In genomic region chr3:41447701-41448100, GRCh38 we compare ENCODE assay signal across 30 cellular contexts.
DNase-seq lines count a peak whose midpoint lies in the region; ATAC-seq, FAIRE-seq and TF ChIP-seq lines count a peak whose summit lies in the region.
"Had no signal": no experiment of that assay in that cellular context is flagged by ENCODE, and none has a peak within 500 bp of the region (broad histone marks: within the 10 kb centered on the region; RNA-seq: fewer than 3 reads in every experiment).

No MANE protein-coding gene starts in this region.

- H3K79me2 ChIP-seq in K562 (ENCODE audit: control insufficient read depth, insufficient read depth, low read length) (no peaks in the 10 kb centered on the region), osteoblast (ENCODE audit: insufficient read depth, low read length) (no peaks in the 10 kb centered on the region)

- DNase-seq in K562 (ENCODE audit: extremely low read depth in 1 of 4, low spot score in 3 of 4) (no peak), osteoblast (ENCODE audit: insufficient read length, low spot score, missing footprints) (peak; percentile 34), NCI-H446 (lab: John Stamatoyannopoulos, UW) (no peak), NCI-H2081 treated with DMSO at 0.1 percent for 48 hours (lab: John Stamatoyannopoulos, UW) (no peak)
- DNase-seq: 8988T; ACHN; AML-193; BE2C; C1 segment of cervical spinal cord; Caco-2; Calu3; CD4-positive, alpha-beta memory T cell; CD4-positive, alpha-beta T cell; CD4-positive, CD25-positive, alpha-beta regulatory T cell; CD8-positive, alpha-beta memory T cell; CD8-positive, alpha-beta T cell; COR-L47; DMS 273 treated with DMSO at 0.1 percent for 48 hours; DMS153; DMS79; DMS79 treated with DMSO at 0.1 percent for 48 hours; DND-41; EL had no signal

- no peak overlapping the region for H2AFZ ChIP-seq in K562 (ENCODE audit: low read depth, low read length)
- no peak overlapping the region for H2AFZ ChIP-seq in osteoblast (ENCODE audit: low read length)

- H3K9ac ChIP-seq in K562 (ENCODE audit: insufficient read depth in 1 of 2, low read depth in 2 of 2, low read length in 2 of 2) = no peak overlapping the region
- H3K9ac ChIP-seq: BLaER1; BLaER1 treated with 17β-estradiol and CSF1 and Interleukin-3, amounts not matched to agents 10 nM and 100 nM had no signal

- H3K4me3 ChIP-seq in K562 (no peak overlapping the region), osteoblast (ENCODE audit: insufficient read depth, low read length) (no peak overlapping the region)
- H3K4me3 ChIP-seq: A549; BLaER1; BLaER1 treated with 17β-estradiol and CSF1 and Interleukin-3, amounts not matched to agents 10 nM and 100 nM had no signal

- no peaks in the 10 kb centered on the region for H3K9me3 ChIP-seq in K562 (replicated peaks; ENCODE audit: control insufficient read depth, insufficient read depth, low read depth, low read length)
- H3K9me3 ChIP-seq in osteoblast (ENCODE audit: low read depth, low read length) = no peaks in the 10 kb centered on the region
- H3K9me3 ChIP-seq: A549; BE2C; BLaER1; BLaER1 treated with 17β-estradiol and CSF1 and Interleukin-3, amounts not matched to agents 10 nM and 100 nM; Caco-2 had no signal

- no peak for TF ChIP-seq CTCF in K562 (IDR thresholded peaks at IDR 0.05 in 2 of 3, conservative IDR thresholded peaks at IDR 0.05 in 1 of 3; ENCODE audit: insufficient read depth in 2 of 3, low read depth in 1 of 3, low read length in 3 of 3)
- no peak for TF ChIP-seq CTCF in osteoblast (IDR thresholded peaks at IDR 0.05; ENCODE audit: extremely low read depth, low read depth, low read length)

- in situ Hi-C loops in K562 (cut with MboI) = no loop called here

- BruUV-seq in K562 (replicated peaks; lab: Mats Ljungman, UMichigan) = no TSS peak

- peak; percentile 84 for ATAC-seq in K562
- ATAC-seq: A549; CD8-positive, alpha-beta T cell had no signal

- no peak for TF ChIP-seq RAD21 in K562 (CRISPR knock-in tag; conservative IDR thresholded peaks at IDR 0.05 in 1 of 2, IDR thresholded peaks at IDR 0.05 in 1 of 2)

- POLR2A ChIA-PET in K562 (lab: Yijun Ruan, JAX) = interaction anchor here (1.1 kb wide), 1 partner anchor 247 kb away, joined by 3 read pairs; no protein-coding TSS in a partner anchor

- H3K4me1 ChIP-seq in K562 (replicated peaks in 1 of 2; ENCODE audit: control insufficient read depth in 2 of 2, insufficient read depth in 2 of 2, low read length in 2 of 2) (no peaks in the 10 kb centered on the region), osteoblast (ENCODE audit: insufficient read depth, low read length) (no peaks in the 10 kb centered on the region)
- H3K4me1 ChIP-seq: A549; BE2C; BLaER1; BLaER1 treated with 17β-estradiol and CSF1 and Interleukin-3, amounts not matched to agents 10 nM and 100 nM; Caco-2 had no signal

- FAIRE-seq in K562 (lab: Jason Lieb, UNC) = no peak
- FAIRE-seq: A204.1, A549, D721Med had no signal

- no peaks in the 10 kb centered on the region for H3K9me1 ChIP-seq in K562 (ENCODE audit: control insufficient read depth, insufficient read depth, low read length)

- no peak overlapping the region for H3K4me2 ChIP-seq in K562 (ENCODE audit: insufficient read depth, low read length)
- no peak overlapping the region for H3K4me2 ChIP-seq in osteoblast (ENCODE audit: insufficient read depth, low read length)
- H3K4me2 ChIP-seq: A549; BLaER1; BLaER1 treated with 17β-estradiol and CSF1 and Interleukin-3, amounts not matched to agents 10 nM and 100 nM had no signal

- H3K27ac ChIP-seq in K562 (ENCODE audit: extremely low read depth, low read depth, low read length) (no peak overlapping the region), osteoblast (ENCODE audit: low read depth, low read length) (no peak overlapping the region)
- H3K27ac ChIP-seq: 22Rv1; A549; BLaER1; BLaER1 treated with 17β-estradiol and CSF1 and Interleukin-3, amounts not matched to agents 10 nM and 100 nM; C4-2B had no signal

- no peaks in the 10 kb centered on the region for H3K27me3 ChIP-seq in K562 (ENCODE audit: control insufficient read depth in 2 of 2, insufficient read depth in 2 of 2, low read length in 2 of 2)
- H3K27me3 ChIP-seq in osteoblast (ENCODE audit: insufficient read depth, low read length) = no peaks in the 10 kb centered on the region
- H3K27me3 ChIP-seq: BE2C; BLaER1; BLaER1 treated with 17β-estradiol and CSF1 and Interleukin-3, amounts not matched to agents 10 nM and 100 nM had no signal

- TF ChIP-seq POLR2A in K562 (conservative IDR thresholded peaks at IDR 0.05) = no peak

- H3K36me3 ChIP-seq in K562 (ENCODE audit: control insufficient read depth, insufficient read depth, low read length) (no peaks in the 10 kb centered on the region), osteoblast (ENCODE audit: insufficient read depth, low read length) (no peaks in the 10 kb centered on the region)
- H3K36me3 ChIP-seq: BE2C; BLaER1; BLaER1 treated with 17β-estradiol and CSF1 and Interleukin-3, amounts not matched to agents 10 nM and 100 nM had no signal

- no peak for TF ChIP-seq EP300 in K562 (IDR thresholded peaks at IDR 0.05; ENCODE audit: low read length)

- 0% methylated on average over 4 of the region's 4 CpGs for WGBS in K562 (ENCODE audit: insufficient coverage, low coverage, missing lambda C conversion rate)

- intact Hi-C loops in K562 (cut with micrococcal nuclease) = no loop called here

- CTCF ChIA-PET in K562 (lab: Yijun Ruan, JAX; ENCODE audit: low intra/inter-chr PET ratio) = no interaction called here

- H4K20me1 ChIP-seq in K562 (replicated peaks; ENCODE audit: control insufficient read depth, insufficient read depth, low read length) (no peaks in the 10 kb centered on the region), osteoblast (ENCODE audit: insufficient read depth, low read length) (no peaks in the 10 kb centered on the region)
- H4K20me1 ChIP-seq: BLaER1; BLaER1 treated with 17β-estradiol and CSF1 and Interleukin-3, amounts not matched to agents 10 nM and 100 nM had no signal

TF ChIP-seq in K562, 482 proteins besides CTCF, POLR2A, EP300 and RAD21:
- TF ChIP-seq PBX2 (CRISPR knock-in tag; IDR thresholded peaks at IDR 0.05; ENCODE audit: low read depth) (no peak), PBX2 (tag; conservative IDR thresholded peaks at IDR 0.05; ENCODE audit: low read depth) (no peak), CEBPG (CRISPR knock-in tag; IDR thresholded peaks at IDR 0.05) (no peak), CEBPG (tag; conservative IDR thresholded peaks at IDR 0.05 in 1 of 2, IDR thresholded peaks at IDR 0.05 in 1 of 2) (peak in 1 of 2 experiments; percentile 83; a peak in 2 of 4 replicates), ATF3 (IDR thresholded peaks at IDR 0.05) (peak; percentile 51; the same call in 1 of the 2 replicates), ATF3 (CRISPR knock-in tag; conservative IDR thresholded peaks at IDR 0.05) (no peak), ZNF584 (CRISPR knock-in tag; IDR thresholded peaks at IDR 0.05; ENCODE audit: low read depth) (0 out of 2 replicates have a peak, but pooled peaks have one; percentile 27), ZNF444 (CRISPR knock-in tag; IDR thresholded peaks at IDR 0.05) (no peak)
